In the genomic region with DNA sequence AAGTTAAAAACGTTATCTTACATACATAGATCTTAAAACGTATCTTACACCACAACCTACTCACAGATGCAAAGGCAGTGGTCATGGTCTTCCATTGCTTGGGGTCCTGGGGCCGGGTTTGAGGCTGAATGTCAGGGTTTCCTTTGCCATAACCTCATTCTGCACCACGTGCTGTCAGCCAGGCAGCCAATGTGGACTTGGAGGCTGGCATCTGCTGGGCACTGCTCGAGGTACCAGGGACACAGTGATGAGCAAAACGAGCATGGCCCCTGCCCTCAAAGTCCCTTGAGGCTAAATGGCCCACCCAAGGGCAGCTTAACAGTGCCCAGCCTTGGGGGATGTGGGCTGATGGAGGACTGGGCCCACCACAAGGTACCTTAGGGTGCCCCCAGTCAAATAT, we compare ENCODE assay signal across 2 cellular contexts.
TF ChIP-seq lines count a peak whose summit lies in the region.

No MANE protein-coding gene starts in this region.

TF ChIP-seq in A549, 52 proteins besides CTCF, POLR2A, EP300 and RAD21:
- TF ChIP-seq CHD4 (IDR thresholded peaks at IDR 0.05; ENCODE audit: borderline replicate concordance) (no peak), ZFP36 (IDR thresholded peaks at IDR 0.05; ENCODE audit: borderline replicate concordance, partially characterized antibody) (no peak), EHF (CRISPR knock-in tag; IDR thresholded peaks at IDR 0.05) (no peak), ZNF302 (CRISPR knock-in tag; IDR thresholded peaks at IDR 0.05) (no peak), ESRRA (IDR thresholded peaks at IDR 0.05; ENCODE audit: borderline replicate concordance, low read length) (no peak), PHF8 (IDR thresholded peaks at IDR 0.05; ENCODE audit: borderline replicate concordance, low read depth) (no peak), HOXA7 (CRISPR knock-in tag; IDR thresholded peaks at IDR 0.05) (no peak), FOSB (CRISPR knock-in tag; IDR thresholded peaks at IDR 0.05) (no peak), HOXB5 (CRISPR knock-in tag; IDR thresholded peaks at IDR 0.05) (no peak), NFE2L2 (conservative IDR thresholded peaks at IDR 0.05; ENCODE audit: low read length) (no peak)
- TF ChIP-seq, protein P1, sequence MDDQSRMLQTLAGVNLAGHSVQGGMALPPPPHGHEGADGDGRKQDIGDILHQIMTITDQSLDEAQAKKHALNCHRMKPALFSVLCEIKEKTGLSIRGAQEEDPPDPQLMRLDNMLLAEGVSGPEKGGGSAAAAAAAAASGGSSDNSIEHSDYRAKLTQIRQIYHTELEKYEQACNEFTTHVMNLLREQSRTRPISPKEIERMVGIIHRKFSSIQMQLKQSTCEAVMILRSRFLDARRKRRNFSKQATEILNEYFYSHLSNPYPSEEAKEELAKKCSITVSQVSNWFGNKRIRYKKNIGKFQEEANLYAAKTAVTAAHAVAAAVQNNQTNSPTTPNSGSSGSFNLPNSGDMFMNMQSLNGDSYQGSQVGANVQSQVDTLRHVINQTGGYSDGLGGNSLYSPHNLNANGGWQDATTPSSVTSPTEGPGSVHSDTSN (IDR thresholded peaks at IDR 0.05) = no peak
- TF ChIP-seq, protein P2, sequence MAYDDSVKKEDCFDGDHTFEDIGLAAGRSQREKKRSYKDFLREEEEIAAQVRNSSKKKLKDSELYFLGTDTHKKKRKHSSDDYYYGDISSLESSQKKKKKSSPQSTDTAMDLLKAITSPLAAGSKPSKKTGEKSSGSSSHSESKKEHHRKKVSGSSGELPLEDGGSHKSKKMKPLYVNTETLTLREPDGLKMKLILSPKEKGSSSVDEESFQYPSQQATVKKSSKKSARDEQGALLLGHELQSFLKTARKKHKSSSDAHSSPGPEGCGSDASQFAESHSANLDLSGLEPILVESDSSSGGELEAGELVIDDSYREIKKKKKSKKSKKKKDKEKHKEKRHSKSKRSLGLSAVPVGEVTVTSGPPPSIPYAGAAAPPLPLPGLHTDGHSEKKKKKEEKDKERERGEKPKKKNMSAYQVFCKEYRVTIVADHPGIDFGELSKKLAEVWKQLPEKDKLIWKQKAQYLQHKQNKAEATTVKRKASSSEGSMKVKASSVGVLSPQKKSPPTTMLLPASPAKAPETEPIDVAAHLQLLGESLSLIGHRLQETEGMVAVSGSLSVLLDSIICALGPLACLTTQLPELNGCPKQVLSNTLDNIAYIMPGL (CRISPR knock-in tag; IDR thresholded peaks at IDR 0.05; ENCODE audit: borderline replicate concordance) = no peak
- TF ChIP-seq, protein P3, sequence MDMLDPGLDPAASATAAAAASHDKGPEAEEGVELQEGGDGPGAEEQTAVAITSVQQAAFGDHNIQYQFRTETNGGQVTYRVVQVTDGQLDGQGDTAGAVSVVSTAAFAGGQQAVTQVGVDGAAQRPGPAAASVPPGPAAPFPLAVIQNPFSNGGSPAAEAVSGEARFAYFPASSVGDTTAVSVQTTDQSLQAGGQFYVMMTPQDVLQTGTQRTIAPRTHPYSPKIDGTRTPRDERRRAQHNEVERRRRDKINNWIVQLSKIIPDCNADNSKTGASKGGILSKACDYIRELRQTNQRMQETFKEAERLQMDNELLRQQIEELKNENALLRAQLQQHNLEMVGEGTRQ (IDR thresholded peaks at IDR 0.05) = no peak
- TF ChIP-seq, protein P4, sequence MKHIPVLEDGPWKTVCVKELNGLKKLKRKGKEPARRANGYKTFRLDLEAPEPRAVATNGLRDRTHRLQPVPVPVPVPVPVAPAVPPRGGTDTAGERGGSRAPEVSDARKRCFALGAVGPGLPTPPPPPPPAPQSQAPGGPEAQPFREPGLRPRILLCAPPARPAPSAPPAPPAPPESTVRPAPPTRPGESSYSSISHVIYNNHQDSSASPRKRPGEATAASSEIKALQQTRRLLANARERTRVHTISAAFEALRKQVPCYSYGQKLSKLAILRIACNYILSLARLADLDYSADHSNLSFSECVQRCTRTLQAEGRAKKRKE (CRISPR knock-in tag; IDR thresholded peaks at IDR 0.05; ENCODE audit: low read depth) = no peak

TF ChIP-seq in K562, 482 proteins besides CTCF, POLR2A, EP300 and RAD21:
- TF ChIP-seq ZNF347 (CRISPR knock-in tag; IDR thresholded peaks at IDR 0.05; ENCODE audit: low read depth) (no peak), TEAD4 (IDR thresholded peaks at IDR 0.05; ENCODE audit: low read length) (no peak), TEAD4 (CRISPR knock-in tag; IDR thresholded peaks at IDR 0.05; ENCODE audit: borderline replicate concordance) (no peak), ATF7 (IDR thresholded peaks at IDR 0.05) (no peak), BRF1 (IDR thresholded peaks at IDR 0.05; ENCODE audit: borderline replicate concordance, extremely low read depth, insufficient read length) (no peak), HNRNPUL1 (IDR thresholded peaks at IDR 0.05; ENCODE audit: low read length) (no peak), SRSF1 (IDR thresholded peaks at IDR 0.05; ENCODE audit: low read depth, low read length) (no peak), FOXA3 (CRISPR knock-in tag; conservative IDR thresholded peaks at IDR 0.05 in 1 of 2, IDR thresholded peaks at IDR 0.05 in 1 of 2) (no peak), ETV6 (IDR thresholded peaks at IDR 0.05; ENCODE audit: borderline replicate concordance in 1 of 2, low read depth in 2 of 2, low read length in 1 of 2) (no peak), ETV6 (CRISPR knock-in tag; IDR thresholded peaks at IDR 0.05; ENCODE audit: borderline replicate concordance) (no peak), NONO (IDR thresholded peaks at IDR 0.05; ENCODE audit: low read depth in 2 of 2, low read length in 1 of 2) (no peak), CBX8 (IDR thresholded peaks at IDR 0.05; ENCODE audit: borderline replicate concordance, extremely low read depth, low read depth, low read length, poor library complexity, severe bottlenecking) (no peak), ZNF507 (tag; conservative IDR thresholded peaks at IDR 0.05) (no peak), PTTG1 (tag; IDR thresholded peaks at IDR 0.05; ENCODE audit: low read depth) (no peak), HSF4 (CRISPR knock-in tag; IDR thresholded peaks at IDR 0.05; ENCODE audit: borderline replicate concordance) (no peak)
- TF ChIP-seq, protein P5, sequence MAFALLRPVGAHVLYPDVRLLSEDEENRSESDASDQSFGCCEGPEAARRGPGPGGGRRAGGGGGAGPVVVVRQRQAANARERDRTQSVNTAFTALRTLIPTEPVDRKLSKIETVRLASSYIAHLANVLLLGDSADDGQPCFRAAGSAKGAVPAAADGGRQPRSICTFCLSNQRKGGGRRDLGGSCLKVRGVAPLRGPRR (CRISPR knock-in tag; IDR thresholded peaks at IDR 0.05) = no peak
- TF ChIP-seq, protein P6, sequence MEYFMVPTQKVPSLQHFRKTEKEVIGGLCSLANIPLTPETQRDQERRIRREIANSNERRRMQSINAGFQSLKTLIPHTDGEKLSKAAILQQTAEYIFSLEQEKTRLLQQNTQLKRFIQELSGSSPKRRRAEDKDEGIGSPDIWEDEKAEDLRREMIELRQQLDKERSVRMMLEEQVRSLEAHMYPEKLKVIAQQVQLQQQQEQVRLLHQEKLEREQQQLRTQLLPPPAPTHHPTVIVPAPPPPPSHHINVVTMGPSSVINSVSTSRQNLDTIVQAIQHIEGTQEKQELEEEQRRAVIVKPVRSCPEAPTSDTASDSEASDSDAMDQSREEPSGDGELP (CRISPR knock-in tag; IDR thresholded peaks at IDR 0.05; ENCODE audit: borderline replicate concordance) = no peak
- TF ChIP-seq, protein P7, sequence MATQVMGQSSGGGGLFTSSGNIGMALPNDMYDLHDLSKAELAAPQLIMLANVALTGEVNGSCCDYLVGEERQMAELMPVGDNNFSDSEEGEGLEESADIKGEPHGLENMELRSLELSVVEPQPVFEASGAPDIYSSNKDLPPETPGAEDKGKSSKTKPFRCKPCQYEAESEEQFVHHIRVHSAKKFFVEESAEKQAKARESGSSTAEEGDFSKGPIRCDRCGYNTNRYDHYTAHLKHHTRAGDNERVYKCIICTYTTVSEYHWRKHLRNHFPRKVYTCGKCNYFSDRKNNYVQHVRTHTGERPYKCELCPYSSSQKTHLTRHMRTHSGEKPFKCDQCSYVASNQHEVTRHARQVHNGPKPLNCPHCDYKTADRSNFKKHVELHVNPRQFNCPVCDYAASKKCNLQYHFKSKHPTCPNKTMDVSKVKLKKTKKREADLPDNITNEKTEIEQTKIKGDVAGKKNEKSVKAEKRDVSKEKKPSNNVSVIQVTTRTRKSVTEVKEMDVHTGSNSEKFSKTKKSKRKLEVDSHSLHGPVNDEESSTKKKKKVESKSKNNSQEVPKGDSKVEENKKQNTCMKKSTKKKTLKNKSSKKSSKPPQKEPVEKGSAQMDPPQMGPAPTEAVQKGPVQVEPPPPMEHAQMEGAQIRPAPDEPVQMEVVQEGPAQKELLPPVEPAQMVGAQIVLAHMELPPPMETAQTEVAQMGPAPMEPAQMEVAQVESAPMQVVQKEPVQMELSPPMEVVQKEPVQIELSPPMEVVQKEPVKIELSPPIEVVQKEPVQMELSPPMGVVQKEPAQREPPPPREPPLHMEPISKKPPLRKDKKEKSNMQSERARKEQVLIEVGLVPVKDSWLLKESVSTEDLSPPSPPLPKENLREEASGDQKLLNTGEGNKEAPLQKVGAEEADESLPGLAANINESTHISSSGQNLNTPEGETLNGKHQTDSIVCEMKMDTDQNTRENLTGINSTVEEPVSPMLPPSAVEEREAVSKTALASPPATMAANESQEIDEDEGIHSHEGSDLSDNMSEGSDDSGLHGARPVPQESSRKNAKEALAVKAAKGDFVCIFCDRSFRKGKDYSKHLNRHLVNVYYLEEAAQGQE (CRISPR knock-in tag; IDR thresholded peaks at IDR 0.05; ENCODE audit: low read depth) = no peak
